In genomic region chr15:79381593-79381992, GRCh38 we compare ENCODE assay signal across 15 cellular contexts.
"Had no signal": no experiment of that assay in that cellular context is flagged by ENCODE, and none has a peak within 500 bp of the region (broad histone marks: within the 10 kb centered on the region; RNA-seq: fewer than 3 reads in every experiment).

No MANE protein-coding gene starts in this region.

- H3K9me3 Mint-ChIP-seq: activated naive CD4-positive, alpha-beta T cell treated with anti-CD3 and anti-CD28 coated beads for 36 hours; activated naive CD8-positive, alpha-beta T cell treated with anti-CD3 and anti-CD28 coated beads, Interleukin-2, amount 10 ng/mL, durations not matched to agents 7 days and 5 days; activated T-cell treated with anti-CD3 and anti-CD28 coated beads, Interleukin-2, amount 50 U/mL, for 72 hours; effector memory CD8-positive, alpha-beta T cell; natural killer cell; stimulated activated naive CD8-positive, alpha-beta T cell treated with anti-CD3 and anti-CD28 coated beads, Interleukin-15, Interleukin-2, amounts not matched to agents 100 ng/mL and 50 ng/mL, for 24 hours had no signal

- H3K27ac Mint-ChIP-seq: activated naive CD4-positive, alpha-beta T cell treated with anti-CD3 and anti-CD28 coated beads for 36 hours; activated naive CD8-positive, alpha-beta T cell treated with anti-CD3 and anti-CD28 coated beads, Interleukin-2, amount 10 ng/mL, durations not matched to agents 7 days and 5 days; activated T-cell treated with anti-CD3 and anti-CD28 coated beads, Interleukin-2, amount 50 U/mL, for 72 hours; effector memory CD8-positive, alpha-beta T cell; natural killer cell; stimulated activated naive CD8-positive, alpha-beta T cell treated with anti-CD3 and anti-CD28 coated beads, Interleukin-15, Interleukin-2, amounts not matched to agents 100 ng/mL and 50 ng/mL, for 24 hours had no signal

- FAIRE-seq: kidney, TTC549, urothelium cell line had no signal

- H3K9me3 ChIP-seq: colonic mucosa, psoas muscle, right atrium auricular region, tibial artery had no signal

- H3K4me1 ChIP-seq: colonic mucosa, psoas muscle, right atrium auricular region, tibial artery had no signal

- H3K27me3 Mint-ChIP-seq: activated naive CD8-positive, alpha-beta T cell treated with anti-CD3 and anti-CD28 coated beads, Interleukin-2, amount 10 ng/mL, durations not matched to agents 7 days and 5 days; effector memory CD8-positive, alpha-beta T cell; stimulated activated naive CD8-positive, alpha-beta T cell treated with anti-CD3 and anti-CD28 coated beads, Interleukin-15, Interleukin-2, amounts not matched to agents 100 ng/mL and 50 ng/mL, for 24 hours had no signal

- H3K4me3 Mint-ChIP-seq: activated naive CD4-positive, alpha-beta T cell treated with anti-CD3 and anti-CD28 coated beads for 36 hours; activated naive CD8-positive, alpha-beta T cell treated with anti-CD3 and anti-CD28 coated beads, Interleukin-2, amount 10 ng/mL, durations not matched to agents 7 days and 5 days; activated T-cell treated with anti-CD3 and anti-CD28 coated beads, Interleukin-2, amount 50 U/mL, for 72 hours; effector memory CD8-positive, alpha-beta T cell; natural killer cell; stimulated activated naive CD8-positive, alpha-beta T cell treated with anti-CD3 and anti-CD28 coated beads, Interleukin-15, Interleukin-2, amounts not matched to agents 100 ng/mL and 50 ng/mL, for 24 hours had no signal

- H3K27ac ChIP-seq: colonic mucosa, dorsolateral prefrontal cortex, psoas muscle, right atrium auricular region, tibial artery had no signal

- H3K36me3 Mint-ChIP-seq: natural killer cell had no signal

- H3K27me3 ChIP-seq: colonic mucosa, right atrium auricular region, tibial artery had no signal

- H3K4me3 ChIP-seq: colonic mucosa, dorsolateral prefrontal cortex, lung, psoas muscle, right atrium auricular region, tibial artery had no signal

- H3K36me3 ChIP-seq: colonic mucosa, right atrium auricular region, tibial artery had no signal
